ENCODE assay signal across 29 cellular contexts in genomic region chr17:41563607-41564006, GRCh38. TPM values are rescaled to one million over a fixed set of nuclear protein-coding genes. Genes with fewer than 3 reads are reported as not detected.
DNase-seq lines count a peak whose midpoint lies in the region; ATAC-seq, FAIRE-seq and TF ChIP-seq lines count a peak whose summit lies in the region.
"Had no signal": no experiment of that assay in that cellular context is flagged by ENCODE, and none has a peak within 500 bp of the region (broad histone marks: within the 10 kb centered on the region; RNA-seq: fewer than 3 reads in every experiment).

No MANE protein-coding gene starts in this region.

- H3K36me3 ChIP-seq in bronchial epithelial cell (ENCODE audit: control insufficient read depth, insufficient read depth, low read length) (no peaks in the 10 kb centered on the region), gastrocnemius medialis (no peaks in the 10 kb centered on the region)
- H3K36me3 ChIP-seq: ascending aorta, BLaER1, left ventricle myocardium inferior, stomach, tibial artery had no signal

- TF ChIP-seq CTCF in bronchial epithelial cell (IDR thresholded peaks at IDR 0.05; ENCODE audit: insufficient read depth, low read length, severe bottlenecking) = no peak
- TF ChIP-seq CTCF in gastrocnemius medialis (IDR thresholded peaks at IDR 0.05 in 4 of 5, conservative IDR thresholded peaks at IDR 0.05 in 1 of 5) = no peak

- in situ Hi-C loops in gastrocnemius medialis (cut with MboI; ENCODE audit: low sequenced_read_pairs in 4 of 4) = loop anchor here in 1 of 4 donors (25.0 kb wide), 1 partner anchor 676 kb away; the partner anchor contains the start of gene KRT20

- DNase-seq in NCI-H146 treated with DMSO at 0.1 percent for 48 hours (lab: John Stamatoyannopoulos, UW; ENCODE audit: unreplicated experiment) (peak; percentile 4), bronchial epithelial cell (ENCODE audit: low read depth) (no peak), gastrocnemius medialis (no peak), cerebellar cortex (ENCODE audit: low spot score) (no peak)
- DNase-seq: activated T-cell treated with anti-CD3 and anti-CD28 coated beads, Interleukin-2, amount 50 U/mL, for 4 hours; cortex of kidney; DMS 273 treated with DMSO at 0.1 percent for 48 hours; GOT3; left ventricle myocardium inferior; NCI-H1092; NCI-H187; NCI-H2171 treated with DMSO at 0.1 percent for 48 hours; NCI-H526; SHP77; stimulated activated CD4-positive, alpha-beta T cell treated with anti-CD3 and anti-CD28 coated beads, Interleukin-4, amount 100 ng/mL, for 1 hour; stomach; T-helper 2 cell; tibial artery had no signal

- H3K4me3 ChIP-seq in bronchial epithelial cell (ENCODE audit: low read depth, low read length) (no peak overlapping the region), gastrocnemius medialis (no peak overlapping the region)
- H3K4me3 ChIP-seq: ascending aorta, BLaER1, left ventricle myocardium inferior, stomach, tibial artery had no signal

- H3K27me3 ChIP-seq in bronchial epithelial cell (ENCODE audit: control insufficient read depth, insufficient read depth, low read length) = peaks cover 7% of the 10 kb centered on the region
- H3K27me3 ChIP-seq in gastrocnemius medialis = no peaks in the 10 kb centered on the region
- H3K27me3 ChIP-seq: ascending aorta, BLaER1 had no signal

- ATAC-seq in gastrocnemius medialis = peak; percentile 54 to 61
- ATAC-seq in GM21825 (IDR thresholded peaks at IDR 0.05; ENCODE audit: unreplicated experiment) = no peak
- ATAC-seq: activated T-cell treated with anti-CD3 and anti-CD28 coated beads, Interleukin-2, amount 50 U/mL, for 4 hours; esophagus mucosa; Panc1; sciatic nerve had no signal

- TF ChIP-seq POLR2A in gastrocnemius medialis (IDR thresholded peaks at IDR 0.05) = no peak

- no peaks in the 10 kb centered on the region for H3K9me3 ChIP-seq in gastrocnemius medialis
- H3K9me3 ChIP-seq: ascending aorta, left ventricle myocardium inferior, tibial artery had no signal

- no peak overlapping the region for H3K27ac ChIP-seq in gastrocnemius medialis
- H3K27ac ChIP-seq: ascending aorta, BLaER1, left ventricle myocardium inferior, stomach, tibial artery had no signal

- FAIRE-seq in bronchial epithelial cell (lab: Jason Lieb, UNC) = peak; percentile 18
- FAIRE-seq: keratinocyte had no signal

- peaks cover 0 to 8% of the 10 kb centered on the region in 2 donors for H3K4me1 ChIP-seq in gastrocnemius medialis
- H3K4me1 ChIP-seq: ascending aorta, left ventricle myocardium inferior, stomach, tibial artery had no signal

- intact Hi-C loops in gastrocnemius medialis (cut with DNase I; ENCODE audit: low total_unique reads) = no loop called here

RNA-seq across cellular contexts. Expression of gene KRT9, which starts 8.3 kb away (rescaled TPM):
- total RNA-seq in bronchial epithelial cell = 0.26 and 0.51 TPM in 2 replicates
- total RNA-seq in gastrocnemius medialis = not detected
- total RNA-seq: activated T-cell treated with anti-CD3 and anti-CD28 coated beads, Interleukin-2, amount 50 U/mL, for 4 hours; ascending aorta; cardiac septum; fibroblast of villous mesenchyme; left ventricle myocardium inferior; mesenteric fat pad; progenitor cell of endocrine pancreas; sciatic nerve; stomach had no signal

RNA-seq across cellular contexts. Expression of gene KRT14, which starts 23.1 kb away (rescaled TPM):
- 463 and 1,445 TPM in 2 replicates for total RNA-seq in bronchial epithelial cell
- total RNA-seq in gastrocnemius medialis = not detected
- total RNA-seq: activated T-cell treated with anti-CD3 and anti-CD28 coated beads, Interleukin-2, amount 50 U/mL, for 4 hours; cardiac septum; fibroblast of villous mesenchyme; left ventricle myocardium inferior; progenitor cell of endocrine pancreas had no signal

RNA-seq across cellular contexts. Expression of gene KRT19, which starts 35.5 kb away (rescaled TPM):
- total RNA-seq in bronchial epithelial cell (3,104 and 4,112 TPM in 2 replicates), gastrocnemius medialis (10 to 100 TPM in 1 of 4 donors, 1 to 10 TPM in 1, under 1 TPM in 1, not detected in 1; 0.53 to 11.0 (median 3.6) TPM)

RNA-seq across cellular contexts. Expression of gene KRT15, which starts 44.9 kb away (rescaled TPM):
- total RNA-seq in bronchial epithelial cell (67.9 and 71.8 TPM in 2 replicates), gastrocnemius medialis (not detected)
- total RNA-seq: activated T-cell treated with anti-CD3 and anti-CD28 coated beads, Interleukin-2, amount 50 U/mL, for 4 hours; cardiac septum; left ventricle myocardium inferior; mesenteric fat pad had no signal

RNA-seq across cellular contexts. Expression of gene KRT16, which starts 49.0 kb away (rescaled TPM):
- total RNA-seq in bronchial epithelial cell (1,390 and 10,131 TPM in 2 replicates), gastrocnemius medialis (under 1 TPM in 1 of 4 donors, not detected in 3; 0.34 TPM)
- total RNA-seq: activated T-cell treated with anti-CD3 and anti-CD28 coated beads, Interleukin-2, amount 50 U/mL, for 4 hours; cardiac septum; fibroblast of villous mesenchyme; left ventricle myocardium inferior; progenitor cell of endocrine pancreas had no signal

Comparison
In these comparisons a context has a peak if more than half of its experiments do, and no peak if none do; other contexts are left out.
1. RNA of gene KRT14, which starts 23.1 kb away (total RNA-seq): 463 to 1,445 TPM in bronchial epithelial cell; not detected in gastrocnemius medialis; every median in the first group is over 100 times any median in the second.
2. RNA of gene KRT19, which starts 35.5 kb away (total RNA-seq): 3,104 to 4,112 TPM in bronchial epithelial cell; 0.53 to 11.0 TPM in gastrocnemius medialis; every median in the first group is over 100 times any median in the second.